Comparison of ENCODE assay signal across 13 cellular contexts in the genomic region with DNA sequence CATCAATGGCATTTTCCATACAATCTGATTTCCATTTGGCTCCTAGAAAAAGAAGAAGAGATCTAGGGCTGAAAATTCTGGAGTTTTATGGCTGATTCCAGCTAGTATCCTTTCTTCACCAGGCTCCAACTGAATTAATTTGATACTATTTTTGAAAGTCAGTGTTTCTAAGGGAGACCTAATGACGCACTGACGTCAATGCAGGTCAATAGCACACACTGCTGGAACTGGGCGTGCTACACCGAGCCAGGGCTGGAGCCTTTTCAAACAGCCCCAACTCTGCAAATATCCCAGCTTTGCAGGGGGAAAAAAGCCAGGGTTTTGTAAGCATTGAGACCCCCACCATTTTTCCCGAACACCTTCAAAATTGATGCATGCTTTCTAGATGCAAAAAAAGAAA.
A peak's percentile ranks its signal among the peaks of the same experiment; 100 is the strongest.
DNase-seq lines count a peak whose midpoint lies in the region; ATAC-seq and TF ChIP-seq lines count a peak whose summit lies in the region.
"Had no signal": no experiment of that assay in that cellular context is flagged by ENCODE, and none has a peak within 500 bp of the region (broad histone marks: within the 10 kb centered on the region; RNA-seq: fewer than 3 reads in every experiment).

No MANE protein-coding gene starts in this region.

- H3K27ac ChIP-seq in BLaER1 (no peak overlapping the region), MM.1S (ENCODE audit: low read length) (no peak overlapping the region)
- H3K27ac ChIP-seq: prostate gland had no signal

- H4K20me1 ChIP-seq in BLaER1, result no peaks in the 10 kb centered on the region
- no peaks in the 10 kb centered on the region for H4K20me1 ChIP-seq in MM.1S (ENCODE audit: insufficient read depth, low read length)

- H3K4me3 Mint-ChIP-seq in nephron, result peak overlapping the region; percentile 9 to 77 (median 50)
- no peak overlapping the region for H3K4me3 Mint-ChIP-seq in mesothelial cell of epicardium
- no peak overlapping the region for H3K4me3 Mint-ChIP-seq in activated T-cell treated with anti-CD3 and anti-CD28 coated beads, Interleukin-2, amount 50 U/mL, for 4 hours
- H3K4me3 Mint-ChIP-seq: CD8-positive, alpha-beta memory T cell; central memory CD8-positive, alpha-beta T cell had no signal

- DNase-seq in NCI-H748 treated with DMSO at 0.1 percent for 48 hours (lab: John Stamatoyannopoulos, UW) (peak; percentile 38), fibroblast of mammary gland (ENCODE audit: low read depth) (peak; percentile 58), mesothelial cell of epicardium (ENCODE audit: low spot score in 2 of 2, unreplicated experiment in 2 of 2) (no peak), AG08396 (ENCODE audit: low spot score) (no peak), MM.1S (no peak)
- no peak for DNase-seq in activated T-cell treated with anti-CD3 and anti-CD28 coated beads, Interleukin-2, amount 50 U/mL, for 4 hours
- DNase-seq: activated CD8-positive, alpha-beta memory T cell treated with anti-CD3 and anti-CD28 coated beads, Interleukin-2, amount 50 U/mL, for 4 hours; CD8-positive, alpha-beta memory T cell; NCI-H1694 treated with DMSO at 0.1 percent for 48 hours had no signal

- H3K36me3 ChIP-seq in BLaER1 (no peaks in the 10 kb centered on the region), MM.1S (replicated peaks; ENCODE audit: insufficient read depth, low read length) (no peaks in the 10 kb centered on the region)
- H3K36me3 ChIP-seq: prostate gland had no signal

- no peak overlapping the region for H3K27ac Mint-ChIP-seq in nephron
- H3K27ac Mint-ChIP-seq in mesothelial cell of epicardium, result no peak overlapping the region
- H3K27ac Mint-ChIP-seq: CD8-positive, alpha-beta memory T cell had no signal

- H3K36me3 Mint-ChIP-seq in nephron (ENCODE audit: low read depth) (no peaks in the 10 kb centered on the region), mesothelial cell of epicardium (no peaks in the 10 kb centered on the region)
- H3K36me3 Mint-ChIP-seq in activated T-cell treated with anti-CD3 and anti-CD28 coated beads, Interleukin-2, amount 50 U/mL, for 4 hours (ENCODE audit: insufficient read depth), result no peaks in the 10 kb centered on the region
- H3K36me3 Mint-ChIP-seq: CD8-positive, alpha-beta memory T cell had no signal

- TF ChIP-seq CTCF in fibroblast of mammary gland (conservative IDR thresholded peaks at IDR 0.05; ENCODE audit: control insufficient read depth, insufficient read depth, low read depth, low read length), result no peak
- no peak for TF ChIP-seq CTCF in nephron (IDR thresholded peaks at IDR 0.05; ENCODE audit: unreplicated experiment in 3 of 3)
- no peak for TF ChIP-seq CTCF in mesothelial cell of epicardium (IDR thresholded peaks at IDR 0.05; ENCODE audit: unreplicated experiment)
- no peak for TF ChIP-seq CTCF in MM.1S (IDR thresholded peaks at IDR 0.05; ENCODE audit: low read length)

- H3K27me3 ChIP-seq in BLaER1 (peaks cover 35% of the 10 kb centered on the region), MM.1S (replicated peaks; ENCODE audit: insufficient read depth, low read length) (no peaks in the 10 kb centered on the region)

- H3K9me2 ChIP-seq in MM.1S (replicated peaks; ENCODE audit: insufficient read depth, low read length), result no peaks in the 10 kb centered on the region

- H3K9ac ChIP-seq in BLaER1 (no peak overlapping the region), MM.1S (ENCODE audit: low read length) (no peak overlapping the region)

- no peak for ATAC-seq in activated T-cell treated with anti-CD3 and anti-CD28 coated beads, Interleukin-2, amount 50 U/mL, for 4 hours

- no peaks in the 10 kb centered on the region for H3K79me2 ChIP-seq in MM.1S (ENCODE audit: low read length)

- no peak overlapping the region for H2AFZ ChIP-seq in MM.1S (ENCODE audit: low read length)

- H3K4me2 ChIP-seq in BLaER1, result peak overlapping the region; percentile 52
- H3K4me2 ChIP-seq in MM.1S (ENCODE audit: low read depth, low read length), result no peak overlapping the region

- peaks cover 48% of the 10 kb centered on the region for H3K27me3 Mint-ChIP-seq in nephron (ENCODE audit: low read depth)
- peaks cover 86% of the 10 kb centered on the region for H3K27me3 Mint-ChIP-seq in mesothelial cell of epicardium (ENCODE audit: low read depth)
- peaks cover 71% of the 10 kb centered on the region for H3K27me3 Mint-ChIP-seq in activated T-cell treated with anti-CD3 and anti-CD28 coated beads, Interleukin-2, amount 50 U/mL, for 4 hours (ENCODE audit: low read depth)

- H3K9me3 ChIP-seq in BLaER1 (no peaks in the 10 kb centered on the region), MM.1S (replicated peaks; ENCODE audit: insufficient read depth, low read length) (no peaks in the 10 kb centered on the region)
- H3K9me3 ChIP-seq: prostate gland had no signal

- peaks cover 26% of the 10 kb centered on the region for H3K4me1 ChIP-seq in BLaER1
- no peaks in the 10 kb centered on the region for H3K4me1 ChIP-seq in MM.1S (ENCODE audit: low read length)
- H3K4me1 ChIP-seq: prostate gland had no signal

- H3K4me1 Mint-ChIP-seq in nephron (peaks cover 53% of the 10 kb centered on the region), mesothelial cell of epicardium (peaks cover 29% of the 10 kb centered on the region)
- peaks cover 8% of the 10 kb centered on the region for H3K4me1 Mint-ChIP-seq in activated T-cell treated with anti-CD3 and anti-CD28 coated beads, Interleukin-2, amount 50 U/mL, for 4 hours (ENCODE audit: low read depth)

- H3K9me3 Mint-ChIP-seq in nephron (no peaks in the 10 kb centered on the region), mesothelial cell of epicardium (no peaks in the 10 kb centered on the region)
- no peaks in the 10 kb centered on the region for H3K9me3 Mint-ChIP-seq in activated T-cell treated with anti-CD3 and anti-CD28 coated beads, Interleukin-2, amount 50 U/mL, for 4 hours
- H3K9me3 Mint-ChIP-seq: central memory CD8-positive, alpha-beta T cell had no signal

- H3K4me3 ChIP-seq in BLaER1 (no peak overlapping the region), fibroblast of mammary gland (ENCODE audit: control insufficient read depth, low read depth, low read length) (no peak overlapping the region), MM.1S (ENCODE audit: low read length) (no peak overlapping the region)
- H3K4me3 ChIP-seq: prostate gland had no signal

- no peaks in the 10 kb centered on the region for H3F3A ChIP-seq in MM.1S (ENCODE audit: insufficient read depth, low read length)

Comparison
In these comparisons a context has a peak if more than half of its experiments do, and no peak if none do; other contexts are left out.
1. DNase-seq: peak in NCI-H748 treated with DMSO at 0.1 percent for 48 hours (single experiment) and fibroblast of mammary gland (single experiment); none in mesothelial cell of epicardium (0 of 2), AG08396 (single experiment), activated T-cell treated with anti-CD3 and anti-CD28 coated beads, Interleukin-2, amount 50 U/mL, for 4 hours (single experiment) and MM.1S (single experiment).
2. H3K4me3 Mint-ChIP-seq: peak in nephron (3 of 3); none in mesothelial cell of epicardium (single experiment) and activated T-cell treated with anti-CD3 and anti-CD28 coated beads, Interleukin-2, amount 50 U/mL, for 4 hours (single experiment).